8 cellular contexts compared by ENCODE assay signal in the genomic region with DNA sequence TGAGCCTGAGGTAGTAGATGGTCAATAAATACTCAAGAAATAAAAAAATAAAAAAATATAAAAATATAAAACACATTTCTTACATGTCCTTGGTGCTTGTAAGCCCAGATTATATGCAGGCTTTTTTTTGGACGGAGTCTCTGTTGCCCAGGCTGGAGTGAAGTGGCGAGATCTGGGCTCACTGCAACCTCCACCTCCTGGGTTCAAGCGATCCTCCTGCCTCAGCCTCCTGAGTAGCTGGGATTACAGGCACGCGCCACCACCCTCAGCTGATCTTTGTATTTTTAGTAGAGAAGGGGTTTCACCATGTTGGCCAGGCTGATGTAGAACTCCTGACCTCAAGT. TPM values are rescaled to one million over a fixed set of nuclear protein-coding genes. Genes with fewer than 3 reads are reported as not detected.
DNase-seq lines count a peak whose midpoint lies in the region; ATAC-seq, FAIRE-seq and TF ChIP-seq lines count a peak whose summit lies in the region.
"Not testable (repeated sequence)": the region's sequence is repeated elsewhere in the genome, so short reads cannot be mapped to it uniquely, and the experiment has no call there.

No MANE protein-coding gene starts in this region.

- peaks cover 0 to 14% of the 10 kb centered on the region in 2 experiments; a peak in 3 of 4 replicates for H3K36me3 ChIP-seq in GM12878 (ENCODE audit: control insufficient read depth in 2 of 2, insufficient read depth in 2 of 2, low read length in 1 of 2)
- H3K36me3 ChIP-seq in esophagus squamous epithelium = peaks cover 0 to 14% (median 0%) of the 10 kb centered on the region in 3 donors
- not testable (repeated sequence) for H3K36me3 ChIP-seq in right lobe of liver, pancreas, thyroid gland

- CTCF ChIA-PET in Calu3 (lab: Charles Lee) = interaction anchor here (0.8 to 1.6 kb wide), 4 partner anchors 10 to 65 kb away, joined by 3 to 15 read pairs (median 10); a partner anchor contains a TSS
- CTCF ChIA-PET in WTC11 (lab: Charles Lee) = interaction anchor here (0.6 to 2.6 kb wide), 8 partner anchors 10 to 650 kb away, joined by 3 to 39 read pairs (median 10); a partner anchor contains a TSS
- CTCF ChIA-PET in GM12878 (lab: Yijun Ruan, JAX) = interaction anchor here (0.7 to 8.1 kb wide), 7 partner anchors 9 to 226 kb away, joined by 3 to 153 read pairs (median 5); a partner anchor contains a TSS

- not testable (repeated sequence) for H3K27me3 Mint-ChIP-seq in Calu3 (ENCODE audit: unreplicated experiment); WTC11 (ENCODE audit: low read depth)

- H3K36me3 Mint-ChIP-seq in Calu3 (ENCODE audit: insufficient read depth, unreplicated experiment) = peaks cover 15% of the 10 kb centered on the region
- not testable (repeated sequence) for H3K36me3 Mint-ChIP-seq in WTC11

- 11% methylated on average over 5 of the region's 5 CpGs for WGBS in GM12878 (ENCODE audit: insufficient coverage, insufficient replicate concordance, low lambda C conversion rate, missing lambda C conversion rate)
- 42 to 46% methylated on average over 5 of the region's 5 CpGs for WGBS in esophagus squamous epithelium, 2 donors
- 46% methylated on average over 3 of the region's 5 CpGs for WGBS in right lobe of liver (ENCODE audit: insufficient coverage, low coverage, low lambda C conversion rate, missing lambda C conversion rate)
- 66 to 73% methylated on average over 5 of the region's 5 CpGs for WGBS in pancreas, 2 donors
- WGBS in thyroid gland, 2 donors = 54 to 56% methylated on average over 5 of the region's 5 CpGs

- POLR2A ChIA-PET in WTC11 (lab: Charles Lee) (interaction anchor here (0.5 to 3.6 kb wide), 7 partner anchors 9 to 191 kb away, joined by 3 to 37 read pairs (median 4); a partner anchor contains a TSS), GM12878 (lab: Charles Lee) (interaction anchor here (0.6 to 24.8 kb wide), 9 partner anchors 4 to 919 kb away, joined by 3 to 718 read pairs (median 11); a partner anchor contains a TSS)

- not testable (repeated sequence) for TF ChIP-seq POLR2A in GM12878 (IDR thresholded peaks at IDR 0.05; ENCODE audit: low read depth, low read length); esophagus squamous epithelium (IDR thresholded peaks at IDR 0.05); right lobe of liver (IDR thresholded peaks at IDR 0.05); thyroid gland (IDR thresholded peaks at IDR 0.05)

- peak overlapping the region; percentile 82 for H3K9ac ChIP-seq in GM12878 (ENCODE audit: control insufficient read depth, insufficient read depth, low read length)

- peak overlapping the region; percentile 82 for H3K27ac Mint-ChIP-seq in Calu3 (ENCODE audit: unreplicated experiment)
- peak overlapping the region; percentile 99 for H3K27ac Mint-ChIP-seq in WTC11

- H2AFZ ChIP-seq in GM12878 (ENCODE audit: control insufficient read depth, low read depth, low read length) = not testable (repeated sequence)

- ATAC-seq in WTC11, GM12878, right lobe of liver, pancreas: not testable (repeated sequence)

- not testable (repeated sequence) for H3K9me3 Mint-ChIP-seq in Calu3 (ENCODE audit: low read depth, unreplicated experiment); WTC11

- SMC1A ChIA-PET in GM12878 (lab: Charles Lee; ENCODE audit: uncharacterized antibody, unreplicated experiment) = interaction anchor here (0.6 to 16.1 kb wide), 10 partner anchors 8 to 152 kb away, joined by 3 to 637 read pairs (median 4); a partner anchor contains a TSS

- not testable (repeated sequence) for TF ChIP-seq CTCF in Calu3 (IDR thresholded peaks at IDR 0.05; ENCODE audit: unreplicated experiment); WTC11 (IDR thresholded peaks at IDR 0.05); GM12878 (IDR thresholded peaks at IDR 0.05 in 2 of 3, conservative IDR thresholded peaks at IDR 0.05 in 1 of 3; ENCODE audit: control insufficient read depth in 2 of 3, extremely low read depth in 1 of 3, insufficient read depth in 1 of 3, low read depth in 3 of 3, low read length in 3 of 3); esophagus squamous epithelium (IDR thresholded peaks at IDR 0.05); right lobe of liver (IDR thresholded peaks at IDR 0.05); pancreas (IDR thresholded peaks at IDR 0.05); thyroid gland (IDR thresholded peaks at IDR 0.05)

- not testable (repeated sequence) for H4K20me1 ChIP-seq in GM12878 (ENCODE audit: control insufficient read depth, insufficient read depth)

- peak in 1 of 2 experiments; percentile 4; a peak in 1 of 4 replicates for TF ChIP-seq EP300 in GM12878 (IDR thresholded peaks at IDR 0.05; ENCODE audit: borderline replicate concordance in 1 of 2, control insufficient read depth in 1 of 2, low read depth in 2 of 2, low read length in 2 of 2)

- not testable (repeated sequence) for FAIRE-seq in GM12878 (lab: Jason Lieb, UNC); pancreas (lab: Jason Lieb, UNC)

- TF ChIP-seq RAD21 in GM12878 (IDR thresholded peaks at IDR 0.05; ENCODE audit: insufficient read depth, low read depth, low read length) = not testable (repeated sequence)

- peak overlapping the region; percentile 99 for H3K4me3 Mint-ChIP-seq in Calu3 (ENCODE audit: low read depth, unreplicated experiment)
- peak overlapping the region; percentile 97 for H3K4me3 Mint-ChIP-seq in WTC11

- RAD21 ChIA-PET in GM12878 (lab: Charles Lee; ENCODE audit: unreplicated experiment) = interaction anchor here (0.5 to 19.7 kb wide), 9 partner anchors 8 to 192 kb away, joined by 3 to 680 read pairs (median 7); a partner anchor contains a TSS

- intact Hi-C loops in Calu3 (cut with micrococcal nuclease; ENCODE audit: unreplicated experiment); esophagus squamous epithelium (cut with DNase I); right lobe of liver (cut with DNase I); pancreas (cut with DNase I); thyroid gland (cut with DNase I): not testable (repeated sequence)
- intact Hi-C loops in GM12878 (cut with micrococcal nuclease; ENCODE audit: unreplicated experiment) = loop anchor here (1.0 kb wide), 1 partner anchor 65 kb away; a partner anchor contains a TSS

- H3K9me3 ChIP-seq in GM12878 (replicated peaks; ENCODE audit: control insufficient read depth, insufficient read depth, low read length); esophagus squamous epithelium; right lobe of liver; pancreas; thyroid gland: not testable (repeated sequence)

- BruUV-seq in Calu3 (replicated peaks; lab: Mats Ljungman, UMichigan) (TSS peak; percentile 83), GM12878 (replicated peaks; lab: Mats Ljungman, UMichigan) (TSS peak; percentile 87)

- H3K4me2 ChIP-seq in GM12878 (ENCODE audit: control insufficient read depth, insufficient read depth) = peak overlapping the region; percentile 85

- H3K27ac ChIP-seq in GM12878 (ENCODE audit: control insufficient read depth, insufficient read depth) (peak overlapping the region; percentile 99), esophagus squamous epithelium (peak overlapping the region; percentile 94 to 100 (median 98)), right lobe of liver (peak overlapping the region; percentile 75 to 98 (median 97)), pancreas (peak overlapping the region; percentile 86 to 97 (median 95)), thyroid gland (peak overlapping the region; percentile 92 to 99 (median 93))

- in situ Hi-C loops in GM12878 (cut with MboI) = loop anchor here (10.0 kb wide), 1 partner anchor 933 kb away; a partner anchor contains a TSS

- H3K79me2 ChIP-seq in GM12878 (ENCODE audit: control insufficient read depth, insufficient read depth, low read length) = peaks cover 83% of the 10 kb centered on the region

- H3K4me3 ChIP-seq in Jurkat, Clone E6-1 (ENCODE audit: low read length) = peak overlapping the region; percentile 93
- H3K4me3 ChIP-seq in GM12878 (peak overlapping the region; percentile 34; the same call in 1 of the 2 replicates), esophagus squamous epithelium (peak overlapping the region; percentile 55 to 95 (median 76)), right lobe of liver (peak overlapping the region in 2 of 3 donors; percentile 62 to 81), pancreas (peak overlapping the region in 3 of 4 donors; percentile 26 to 65 (median 61)), thyroid gland (replicated peaks in 1 of 3) (peak overlapping the region in 2 of 3 donors; percentile 15 to 18)

- not testable (repeated sequence) for DNase-seq in Calu3; Jurkat, Clone E6-1 (ENCODE audit: low read depth, low spot score); WTC11 (ENCODE audit: low spot score); GM12878 (ENCODE audit: low read depth, low spot score); esophagus squamous epithelium (lab: John Stamatoyannopoulos, UW); right lobe of liver; pancreas; thyroid gland

- H3K27me3 ChIP-seq in GM12878 (replicated peaks in 1 of 2; ENCODE audit: control insufficient read depth in 2 of 2, insufficient read depth in 2 of 2, low read length in 1 of 2); esophagus squamous epithelium; right lobe of liver; pancreas; thyroid gland: not testable (repeated sequence)

- not testable (repeated sequence) for H3K4me1 Mint-ChIP-seq in Calu3 (ENCODE audit: low read depth, unreplicated experiment)
- H3K4me1 Mint-ChIP-seq in WTC11 = peaks cover 32% of the 10 kb centered on the region

- peaks cover 31% of the 10 kb centered on the region for H3K4me1 ChIP-seq in GM12878 (ENCODE audit: control insufficient read depth, insufficient read depth, low read length)
- H3K4me1 ChIP-seq in esophagus squamous epithelium = peaks cover 15 to 72% (median 42%) of the 10 kb centered on the region in 3 donors
- peaks cover 0 to 15% (median 6%) of the 10 kb centered on the region in 4 donors for H3K4me1 ChIP-seq in right lobe of liver
- peaks cover 0 to 19% (median 0%) of the 10 kb centered on the region in 3 donors for H3K4me1 ChIP-seq in pancreas
- peaks cover 6 to 19% of the 10 kb centered on the region in 2 donors for H3K4me1 ChIP-seq in thyroid gland

RNA-seq across cellular contexts. Expression of a gene that starts 8.1 kb away (rescaled TPM):
- 9.7 and 20.2 TPM in 2 replicates for total RNA-seq in Calu3 (2022)
- 15.7 TPM for polyA plus RNA-seq in Jurkat, Clone E6-1 (2012; ENCODE audit: insufficient read depth, insufficient read length)
- 9.9 to 11.3 TPM (median 10.4 TPM) in 3 replicates for total RNA-seq in WTC11 (2021)
- total RNA-seq in GM12878 (2013; cell fraction: nucleolus; rRNA removed) = 15.1 and 16.3 TPM in 2 replicates
- 29.5 and 35.0 TPM in 2 replicates for total RNA-seq in GM12878 (2014; rRNA removed)
- total RNA-seq in GM12878 (2014; rRNA removed; fragmentation: Illumina TruSeq; extraction: Trizol) = 38.7 and 43.6 TPM in 2 replicates
- total RNA-seq in GM12878 (2021) = 48.8 and 50.7 TPM in 2 replicates
- polyA plus RNA-seq in GM12878 (2011; ENCODE audit: low read depth) = 28.8 TPM
- polyA plus RNA-seq in GM12878 (2011; rRNA removed) = 52.7 and 73.6 TPM in 2 replicates
- polyA plus RNA-seq in GM12878 (2011; cell fraction: cytosol; rRNA removed) = 24.7 and 25.5 TPM in 2 replicates
- polyA plus RNA-seq in GM12878 (2011; cell fraction: nucleus; rRNA removed) = 17.8 and 22.2 TPM in 2 replicates
- polyA plus RNA-seq in GM12878 (2012) = 33.7 and 47.6 TPM in 2 replicates
- 46.8 and 57.8 TPM in 2 replicates for polyA plus RNA-seq in GM12878 (2014; fragmentation: Illumina TruSeq; extraction: Trizol)
- polyA plus RNA-seq in GM12878 (2014; fragmentation: Nextera tagmentation; extraction: Ambion mirVana) = 10 to 100 TPM; 11.2 to 20.4 TPM
- 32.4 and 37.8 TPM in 2 replicates for polyA plus RNA-seq in GM12878 (2014; rRNA removed)
- 10 to 100 TPM; 36.9 to 44.9 TPM for polyA plus RNA-seq in GM12878 (2016; fragmentation: Nextera tagmentation; extraction: Ambion mirVana)
- 42.7 and 56.3 TPM in 2 replicates for polyA minus RNA-seq in GM12878 (2011; rRNA and poly(A)+ RNA removed)
- 16.0 and 18.2 TPM in 2 replicates for polyA minus RNA-seq in GM12878 (2011; cell fraction: cytosol; rRNA and poly(A)+ RNA removed)
- 33.6 and 42.5 TPM in 2 replicates for polyA minus RNA-seq in GM12878 (2011; cell fraction: nucleus; rRNA and poly(A)+ RNA removed)
- total RNA-seq in esophagus squamous epithelium = 10 to 100 TPM in 3 of 4 donors, 1 to 10 TPM in 1; 9.4 to 13.6 (median 11.1) TPM
- 10 to 100 TPM in 1 of 6 experiments, 1 to 10 TPM in 5; 3.8 to 16.9 (median 6.5) TPM for total RNA-seq in right lobe of liver
- total RNA-seq in pancreas = 10 to 100 TPM in 1 of 6 donors, 1 to 10 TPM in 5; 2.4 to 15.8 (median 4.5) TPM
- polyA plus RNA-seq in pancreas = 1 to 10 TPM; 4.3 to 5.7 TPM
- total RNA-seq in thyroid gland = 10 to 100 TPM; 13.3 to 23.6 (median 15.9) TPM

RNA-seq across cellular contexts. Expression of a gene that starts 16.9 kb away (rescaled TPM):
- total RNA-seq in Calu3 (2022) = 1,002 and 1,731 TPM in 2 replicates
- polyA plus RNA-seq in Jurkat, Clone E6-1 (2012; ENCODE audit: insufficient read depth, insufficient read length) = 1,962 TPM
- 88.2 to 105 TPM (median 102 TPM) in 3 replicates for total RNA-seq in WTC11 (2021)
- total RNA-seq in GM12878 (2013; cell fraction: nucleolus; rRNA removed) = 6,462 and 7,066 TPM in 2 replicates
- total RNA-seq in GM12878 (2014; rRNA removed) = 4,481 and 5,701 TPM in 2 replicates
- 5,217 and 5,589 TPM in 2 replicates for total RNA-seq in GM12878 (2014; rRNA removed; fragmentation: Illumina TruSeq; extraction: Trizol)
- 2,901 and 3,170 TPM in 2 replicates for total RNA-seq in GM12878 (2021)
- 6,007 TPM for polyA plus RNA-seq in GM12878 (2011; ENCODE audit: low read depth)
- polyA plus RNA-seq in GM12878 (2011; rRNA removed) = 12,663 and 17,808 TPM in 2 replicates
- 7,019 and 28,739 TPM in 2 replicates for polyA plus RNA-seq in GM12878 (2011; cell fraction: cytosol; rRNA removed)
- polyA plus RNA-seq in GM12878 (2011; cell fraction: nucleus; rRNA removed) = 2,031 and 2,366 TPM in 2 replicates
- 6,970 and 7,434 TPM in 2 replicates for polyA plus RNA-seq in GM12878 (2012)
- polyA plus RNA-seq in GM12878 (2014; fragmentation: Illumina TruSeq; extraction: Trizol) = 11,414 and 13,691 TPM in 2 replicates
- polyA plus RNA-seq in GM12878 (2014; fragmentation: Nextera tagmentation; extraction: Ambion mirVana) = over 10,000 TPM; 16,306 to 22,794 TPM
- 4,868 and 5,894 TPM in 2 replicates for polyA plus RNA-seq in GM12878 (2014; rRNA removed)
- 1,000 to 10,000 TPM; 8,335 to 8,413 TPM for polyA plus RNA-seq in GM12878 (2016; fragmentation: Nextera tagmentation; extraction: Ambion mirVana)
- polyA minus RNA-seq in GM12878 (2011; rRNA and poly(A)+ RNA removed) = 2,834 and 3,344 TPM in 2 replicates
- polyA minus RNA-seq in GM12878 (2011; cell fraction: cytosol; rRNA and poly(A)+ RNA removed) = 1,355 and 1,504 TPM in 2 replicates
- polyA minus RNA-seq in GM12878 (2011; cell fraction: nucleus; rRNA and poly(A)+ RNA removed) = 373 and 393 TPM in 2 replicates
- total RNA-seq in esophagus squamous epithelium = 1,000 to 10,000 TPM in 3 of 4 donors, 100 to 1,000 TPM in 1; 992 to 4,464 (median 1,820) TPM
- total RNA-seq in right lobe of liver = 1,000 to 10,000 TPM in 5 of 6 experiments, 100 to 1,000 TPM in 1; 894 to 5,671 (median 2,154) TPM
- 1,000 to 10,000 TPM in 2 of 6 donors, 100 to 1,000 TPM in 4; 209 to 1,305 (median 374) TPM for total RNA-seq in pancreas
- polyA plus RNA-seq in pancreas = 1,000 to 10,000 TPM in 1 of 2 donors, 100 to 1,000 TPM in 1; 443 to 1,072 TPM
- 1,000 to 10,000 TPM; 2,538 to 3,855 (median 2,897) TPM for total RNA-seq in thyroid gland

RNA-seq across cellular contexts. Expression of a gene that starts 17.1 kb away (rescaled TPM):
- total RNA-seq in Calu3 (2022) (1.7 and 3.8 TPM in 2 replicates), WTC11 (2021) (0.41 to 1.2 TPM (median 0.59 TPM) in 3 replicates), GM12878 (2014; rRNA removed) (11.0 and 11.5 TPM in 2 replicates), GM12878 (2014; rRNA removed; fragmentation: Illumina TruSeq; extraction: Trizol) (12.5 and 13.1 TPM in 2 replicates), GM12878 (2021) (10.7 and 11.5 TPM in 2 replicates), esophagus squamous epithelium (1 to 10 TPM in 1 of 4 donors, not detected in 3; 1.3 TPM), right lobe of liver (1 to 10 TPM in 2 of 6 experiments, under 1 TPM in 4; 0.28 to 1.9 (median 0.71) TPM), pancreas (under 1 TPM; 0.24 to 0.93 (median 0.45) TPM), thyroid gland (1 to 10 TPM in 3 of 4 donors, under 1 TPM in 1; 0.22 to 3.8 (median 1.7) TPM)
- polyA plus RNA-seq in Jurkat, Clone E6-1 (2012; ENCODE audit: insufficient read depth, insufficient read length) = 1.7 TPM
- 27.2 and 29.4 TPM in 2 replicates for total RNA-seq in GM12878 (2013; cell fraction: nucleolus; rRNA removed)
- polyA plus RNA-seq in GM12878 (2011; ENCODE audit: low read depth) = 14.7 TPM
- polyA plus RNA-seq in GM12878 (2011; rRNA removed) (13.5 and 14.8 TPM in 2 replicates), GM12878 (2014; fragmentation: Illumina TruSeq; extraction: Trizol) (11.9 and 14.8 TPM in 2 replicates), GM12878 (2014; fragmentation: Nextera tagmentation; extraction: Ambion mirVana) (10 to 100 TPM; 12.4 TPM), GM12878 (2014; rRNA removed) (16.2 and 19.3 TPM in 2 replicates), GM12878 (2016; fragmentation: Nextera tagmentation; extraction: Ambion mirVana) (1 to 10 TPM; 4.2 to 7.3 TPM), pancreas (1 to 10 TPM in 1 of 2 donors, under 1 TPM in 1; 0.80 to 1.6 TPM)
- 11.4 and 11.8 TPM in 2 replicates for polyA plus RNA-seq in GM12878 (2011; cell fraction: cytosol; rRNA removed)
- polyA plus RNA-seq in GM12878 (2011; cell fraction: nucleus; rRNA removed) = 47.9 and 62.2 TPM in 2 replicates
- polyA plus RNA-seq in GM12878 (2012) = 16.2 and 17.7 TPM in 2 replicates
- 6.1 and 8.7 TPM in 2 replicates for polyA minus RNA-seq in GM12878 (2011; rRNA and poly(A)+ RNA removed)
- polyA minus RNA-seq in GM12878 (2011; cell fraction: cytosol; rRNA and poly(A)+ RNA removed) = 2.1 and 6.7 TPM in 2 replicates
- 10.9 and 15.6 TPM in 2 replicates for polyA minus RNA-seq in GM12878 (2011; cell fraction: nucleus; rRNA and poly(A)+ RNA removed)

Comparison
In these comparisons a context has a peak if more than half of its experiments do, and no peak if none do; other contexts are left out.
1. H3K4me3 ChIP-seq: peak in every context shown above with its lines; median percentile 93 in Jurkat, Clone E6-1; 76 in esophagus squamous epithelium; 72 in right lobe of liver; 61 in pancreas; 34 in GM12878; 16 in thyroid gland.